Comparison of ENCODE assay signal across 20 cellular contexts in genomic region chr5:32628049-32628803, GRCh38. TPM values are rescaled to one million over a fixed set of nuclear protein-coding genes. Genes with fewer than 3 reads are reported as not detected.
DNase-seq lines count a peak whose midpoint lies in the region; ATAC-seq, FAIRE-seq and TF ChIP-seq lines count a peak whose summit lies in the region.
"Had no signal": no experiment of that assay in that cellular context is flagged by ENCODE, and none has a peak within 500 bp of the region (broad histone marks: within the 10 kb centered on the region; RNA-seq: fewer than 3 reads in every experiment).

No MANE protein-coding gene starts in this region.

- H3K79me2 ChIP-seq in ACC112 (ENCODE audit: control insufficient read depth, insufficient read depth, low read length, unreplicated experiment) (no peaks in the 10 kb centered on the region), GM12878 (ENCODE audit: control insufficient read depth, insufficient read depth, low read length) (no peaks in the 10 kb centered on the region)

- H2AFZ ChIP-seq in ACC112 (ENCODE audit: low read length, unreplicated experiment) (no peak overlapping the region), GM12878 (ENCODE audit: control insufficient read depth, low read depth, low read length) (no peak overlapping the region)

- H3K27ac ChIP-seq in ACC112 (ENCODE audit: low read depth, low read length) (peak overlapping the region; percentile 12; the same call in 1 of the 2 replicates), GM12878 (ENCODE audit: control insufficient read depth, insufficient read depth) (no peak overlapping the region), brain microvascular endothelial cell (no peak overlapping the region)
- H3K27ac ChIP-seq: esophagus muscularis mucosa had no signal

- CTCF ChIA-PET in GM12878 (lab: Yijun Ruan, JAX): interaction anchor here (0.6 kb wide), 1 partner anchor 79 kb away, joined by 3 read pairs; no protein-coding TSS in a partner anchor

- H3K4me3 ChIP-seq in ACC112 (ENCODE audit: low read depth, low read length) (no peak overlapping the region), GM12878 (no peak overlapping the region), brain microvascular endothelial cell (ENCODE audit: low read depth, low read length) (no peak overlapping the region)
- H3K4me3 ChIP-seq: esophagus muscularis mucosa had no signal

- BruUV-seq in GM12878 (replicated peaks; lab: Mats Ljungman, UMichigan): no TSS peak

- TF ChIP-seq EP300 in GM12878 (IDR thresholded peaks at IDR 0.05; ENCODE audit: borderline replicate concordance in 1 of 2, control insufficient read depth in 1 of 2, low read depth in 2 of 2, low read length in 2 of 2): no peak

- H3K4me1 Mint-ChIP-seq in T-helper 17 cell: peaks cover 3% of the 10 kb centered on the region
- H3K4me1 Mint-ChIP-seq: memory B cell; stimulated activated naive B cell treated with anti-CD40 and anti-IgM and Interleukin-4, amounts not matched to agents 10 μg/mL and 1 μg/mL and 100 μg/mL, for 72 hours had no signal

- no peak overlapping the region for H3K27ac Mint-ChIP-seq in T-helper 17 cell
- H3K27ac Mint-ChIP-seq: activated CD8-positive, alpha-beta T cell treated with anti-CD3 and anti-CD28 coated beads for 36 hours; activated T-helper 2 cell treated with anti-CD3 and anti-CD28 coated beads, Interferon-gamma antibody, Interleukin-2, Interleukin-4, amounts not matched to agents 10 μg/mL and 5 μg/mL and 100 μg/mL, durations not matched to agents 14 hours and 24 hours and 36 hours; dendritic cell treated with granulocyte-macrophage colony-stimulating factor and Interleukin-4, amounts not matched to agents 40 ng/mL and 50 ng/mL, for 4 days; memory B cell; stimulated activated naive B cell treated with anti-CD40 and anti-IgM and Interleukin-4, amounts not matched to agents 10 μg/mL and 1 μg/mL and 100 μg/mL, for 72 hours had no signal

- no peaks in the 10 kb centered on the region for H3K27me3 ChIP-seq in ACC112 (ENCODE audit: insufficient read depth, low read length)
- no peaks in the 10 kb centered on the region for H3K27me3 ChIP-seq in GM12878 (replicated peaks in 1 of 2; ENCODE audit: control insufficient read depth in 2 of 2, insufficient read depth in 2 of 2, low read length in 1 of 2)
- no peaks in the 10 kb centered on the region for H3K27me3 ChIP-seq in brain microvascular endothelial cell (replicated peaks)
- H3K27me3 ChIP-seq: esophagus muscularis mucosa had no signal

- in situ Hi-C loops in GM12878 (cut with MboI): no loop called here
- in situ Hi-C loops in brain microvascular endothelial cell (cut with HindIII; ENCODE audit: low pct_ligation_motif_present, low sequenced_read_pairs): no loop called here

- H3K9me3 ChIP-seq in GM12878 (replicated peaks; ENCODE audit: control insufficient read depth, insufficient read depth, low read length) (no peaks in the 10 kb centered on the region), T-helper 17 cell (ENCODE audit: control insufficient read depth, low read length, poor library complexity, severe bottlenecking) (no peaks in the 10 kb centered on the region)
- H3K9me3 ChIP-seq: esophagus muscularis mucosa had no signal

- POLR2A ChIA-PET in GM12878 (lab: Charles Lee): no interaction called here

- 0 out of 2 replicates have a peak, but pooled peaks have one; percentile 3 for TF ChIP-seq RAD21 in GM12878 (IDR thresholded peaks at IDR 0.05; ENCODE audit: insufficient read depth, low read depth, low read length)

- no peak for TF ChIP-seq POLR2A in GM12878 (IDR thresholded peaks at IDR 0.05; ENCODE audit: low read depth, low read length)

- DNase-seq in GM12878 (ENCODE audit: low read depth, low spot score): no peak
- peak; percentile 70 for DNase-seq in left kidney (ENCODE audit: low read depth, low spot score)
- DNase-seq in brain microvascular endothelial cell: no peak
- DNase-seq in T-helper 17 cell: no peak
- DNase-seq: activated CD8-positive, alpha-beta T cell treated with anti-CD3 and anti-CD28 coated beads for 36 hours; amygdala; KG1; NCI-H187; stimulated activated naive B cell treated with anti-CD40 and anti-IgM and Interleukin-4, amounts not matched to agents 10 μg/mL and 1 μg/mL and 100 μg/mL, for 72 hours had no signal

- intact Hi-C loops in GM12878 (cut with micrococcal nuclease; ENCODE audit: unreplicated experiment): no loop called here

- no peak overlapping the region for H3K4me2 ChIP-seq in GM12878 (ENCODE audit: control insufficient read depth, insufficient read depth)

- H3K36me3 Mint-ChIP-seq in T-helper 17 cell (ENCODE audit: low read depth): no peaks in the 10 kb centered on the region
- H3K36me3 Mint-ChIP-seq: memory B cell; stimulated activated naive B cell treated with anti-CD40 and anti-IgM and Interleukin-4, amounts not matched to agents 10 μg/mL and 1 μg/mL and 100 μg/mL, for 72 hours had no signal

- H3K4me3 Mint-ChIP-seq in T-helper 17 cell: no peak overlapping the region
- H3K4me3 Mint-ChIP-seq: activated CD8-positive, alpha-beta T cell treated with anti-CD3 and anti-CD28 coated beads for 36 hours; dendritic cell treated with granulocyte-macrophage colony-stimulating factor and Interleukin-4, amounts not matched to agents 40 ng/mL and 50 ng/mL, for 4 days; memory B cell; neural crest cell; stimulated activated naive B cell treated with anti-CD40 and anti-IgM and Interleukin-4, amounts not matched to agents 10 μg/mL and 1 μg/mL and 100 μg/mL, for 72 hours had no signal

- no peak overlapping the region for H3K9ac ChIP-seq in GM12878 (ENCODE audit: control insufficient read depth, insufficient read depth, low read length)

- no peak for FAIRE-seq in GM12878 (lab: Jason Lieb, UNC)
- FAIRE-seq: H54, TTC549 had no signal

- H4K20me1 ChIP-seq in GM12878 (ENCODE audit: control insufficient read depth, insufficient read depth): no peaks in the 10 kb centered on the region

- TF ChIP-seq CTCF in LNCAP (IDR thresholded peaks at IDR 0.05) (peak; percentile 35; the same call in 1 of the 2 replicates), GM12878 (IDR thresholded peaks at IDR 0.05 in 2 of 3, conservative IDR thresholded peaks at IDR 0.05 in 1 of 3; ENCODE audit: control insufficient read depth in 2 of 3, extremely low read depth in 1 of 3, insufficient read depth in 1 of 3, low read depth in 3 of 3, low read length in 3 of 3) (no peak), brain microvascular endothelial cell (IDR thresholded peaks at IDR 0.05; ENCODE audit: low read depth, low read length, missing control alignments) (no peak)

- H3K36me3 ChIP-seq in ACC112 (ENCODE audit: insufficient read depth, low read length): no peaks in the 10 kb centered on the region
- no peaks in the 10 kb centered on the region for H3K36me3 ChIP-seq in GM12878 (ENCODE audit: control insufficient read depth in 2 of 2, insufficient read depth in 2 of 2, low read length in 1 of 2)
- no peaks in the 10 kb centered on the region for H3K36me3 ChIP-seq in brain microvascular endothelial cell (replicated peaks)
- H3K36me3 ChIP-seq: esophagus muscularis mucosa had no signal

- H3K4me1 ChIP-seq in ACC112 (ENCODE audit: control insufficient read depth, insufficient read depth, low read length, unreplicated experiment) (peaks cover 15% of the 10 kb centered on the region), GM12878 (ENCODE audit: control insufficient read depth, insufficient read depth, low read length) (no peaks in the 10 kb centered on the region)

- ATAC-seq in GM12878 (no peak), GM18502 (IDR thresholded peaks at IDR 0.05; ENCODE audit: poor library complexity, unreplicated experiment) (no peak), T-helper 17 cell (no peak), HG02938 (IDR thresholded peaks at IDR 0.05; ENCODE audit: unreplicated experiment) (no peak)
- ATAC-seq: activated CD8-positive, alpha-beta T cell treated with anti-CD3 and anti-CD28 coated beads for 36 hours; stimulated activated naive B cell treated with anti-CD40 and anti-IgM and Interleukin-4, amounts not matched to agents 10 μg/mL and 1 μg/mL and 100 μg/mL, for 72 hours had no signal

- RAD21 ChIA-PET in GM12878 (lab: Charles Lee; ENCODE audit: unreplicated experiment): no interaction called here

- SMC1A ChIA-PET in GM12878 (lab: Charles Lee; ENCODE audit: uncharacterized antibody, unreplicated experiment): interaction anchor here (0.5 to 2.3 kb wide), 2 partner anchors 139 to 331 kb away, joined by 3 to 12 read pairs; no protein-coding TSS in a partner anchor

- peaks cover 31% of the 10 kb centered on the region for H3K27me3 Mint-ChIP-seq in T-helper 17 cell
- H3K27me3 Mint-ChIP-seq: activated CD8-positive, alpha-beta T cell treated with anti-CD3 and anti-CD28 coated beads for 36 hours; dendritic cell treated with granulocyte-macrophage colony-stimulating factor and Interleukin-4, amounts not matched to agents 40 ng/mL and 50 ng/mL, for 4 days; stimulated activated naive B cell treated with anti-CD40 and anti-IgM and Interleukin-4, amounts not matched to agents 10 μg/mL and 1 μg/mL and 100 μg/mL, for 72 hours had no signal

- 31% methylated on average over 7 of the region's 7 CpGs for WGBS in GM12878 (ENCODE audit: insufficient coverage, insufficient replicate concordance, low lambda C conversion rate, missing lambda C conversion rate)

TF ChIP-seq in GM12878, 131 proteins besides CTCF, POLR2A, EP300 and RAD21 (continues in another document):
- TF ChIP-seq HDGF (IDR thresholded peaks at IDR 0.05): no peak

RNA-seq across cellular contexts. Expression of gene SUB1, which starts 42.9 kb away (rescaled TPM):
- 242 and 247 TPM in 2 replicates for total RNA-seq in GM12878 (2013; cell fraction: nucleolus; rRNA removed)
- total RNA-seq in GM12878 (2014; rRNA removed) (468 and 620 TPM in 2 replicates), GM12878 (2014; rRNA removed; fragmentation: Illumina TruSeq; extraction: Trizol) (1,079 and 1,213 TPM in 2 replicates), GM12878 (2021) (790 and 824 TPM in 2 replicates), T-helper 17 cell (100 to 1,000 TPM; 311 to 325 TPM)
- polyA plus RNA-seq in GM12878 (2011; ENCODE audit: low read depth): 219 TPM
- polyA plus RNA-seq in GM12878 (2011; rRNA removed) (1,077 and 2,276 TPM in 2 replicates), GM12878 (2014; fragmentation: Illumina TruSeq; extraction: Trizol) (871 and 973 TPM in 2 replicates), GM12878 (2014; fragmentation: Nextera tagmentation; extraction: Ambion mirVana) (1,000 to 10,000 TPM; 1,885 to 2,316 TPM), GM12878 (2014; rRNA removed) (789 and 1,035 TPM in 2 replicates), GM12878 (2016; fragmentation: Nextera tagmentation; extraction: Ambion mirVana) (1,000 to 10,000 TPM; 2,588 to 2,785 TPM)
- 139 and 199 TPM in 2 replicates for polyA plus RNA-seq in GM12878 (2011; cell fraction: cytosol; rRNA removed)
- 177 and 416 TPM in 2 replicates for polyA plus RNA-seq in GM12878 (2011; cell fraction: nucleus; rRNA removed)
- polyA plus RNA-seq in GM12878 (2012): 596 and 637 TPM in 2 replicates
- 84.2 and 91.5 TPM in 2 replicates for polyA minus RNA-seq in GM12878 (2011; rRNA and poly(A)+ RNA removed)
- polyA minus RNA-seq in GM12878 (2011; cell fraction: cytosol; rRNA and poly(A)+ RNA removed): 42.5 and 72.6 TPM in 2 replicates
- 133 and 270 TPM in 2 replicates for polyA minus RNA-seq in GM12878 (2011; cell fraction: nucleus; rRNA and poly(A)+ RNA removed)
